24 cellular contexts compared by ENCODE assay signal in genomic region chr16:15461376-15461775, GRCh38. TPM values are rescaled to one million over a fixed set of nuclear protein-coding genes. Genes with fewer than 3 reads are reported as not detected.
DNase-seq lines count a peak whose midpoint lies in the region; ATAC-seq and TF ChIP-seq lines count a peak whose summit lies in the region.
"Had no signal": no experiment of that assay in that cellular context is flagged by ENCODE, and none has a peak within 500 bp of the region (broad histone marks: within the 10 kb centered on the region; RNA-seq: fewer than 3 reads in every experiment).

No MANE protein-coding gene starts in this region.

- peak overlapping the region; percentile 93 for H3K27ac ChIP-seq in PC-3 (ENCODE audit: low read length)
- H3K27ac ChIP-seq in brain microvascular endothelial cell, result no peak overlapping the region
- no peak overlapping the region for H3K27ac ChIP-seq in heart left ventricle
- H3K27ac ChIP-seq: SJSA1 had no signal

- H3K4me1 ChIP-seq in PC-3 (ENCODE audit: insufficient read depth, low read length), result peaks cover 27% of the 10 kb centered on the region
- no peaks in the 10 kb centered on the region for H3K4me1 ChIP-seq in heart left ventricle
- H3K4me1 ChIP-seq: BE2C had no signal

- H3K9me3 ChIP-seq in PC-3 (ENCODE audit: low read length) (no peaks in the 10 kb centered on the region), heart left ventricle (peaks cover 0 to 3% (median 0%) of the 10 kb centered on the region in 12 donors)
- H3K9me3 ChIP-seq: BE2C, SJSA1 had no signal

- no peaks in the 10 kb centered on the region for H3F3A ChIP-seq in PC-3 (ENCODE audit: low read length, unreplicated experiment)

- H3K9me2 ChIP-seq in PC-3 (replicated peaks; ENCODE audit: low read length), result no peaks in the 10 kb centered on the region

- H3K27me3 ChIP-seq in PC-3 (ENCODE audit: low read length) (no peaks in the 10 kb centered on the region), brain microvascular endothelial cell (replicated peaks) (no peaks in the 10 kb centered on the region), heart left ventricle (no peaks in the 10 kb centered on the region)
- H3K27me3 ChIP-seq: BE2C, SJSA1 had no signal

- H3K4me3 ChIP-seq in PC-3 (ENCODE audit: low read length) (no peak overlapping the region), brain microvascular endothelial cell (ENCODE audit: low read depth, low read length) (no peak overlapping the region), heart left ventricle (no peak overlapping the region)
- H3K4me3 ChIP-seq: SJSA1 had no signal

- no TSS peak for BruUV-seq in PC-3 (replicated peaks; lab: Mats Ljungman, UMichigan)

- ATAC-seq in PC-3 (peak; percentile 32; the same call in 1 of the 2 replicates), heart left ventricle (no peak), GM21528 (IDR thresholded peaks at IDR 0.05; ENCODE audit: low FRiP score, unreplicated experiment) (no peak)

- 0 out of 2 replicates have a peak overlapping the region, but pooled peaks have one; percentile 15 for H3K9ac ChIP-seq in PC-3 (ENCODE audit: low read length)

- no peaks in the 10 kb centered on the region for H3K79me2 ChIP-seq in PC-3 (ENCODE audit: low read length)

- H2AFZ ChIP-seq in PC-3 (ENCODE audit: low read length), result 0 out of 2 replicates have a peak overlapping the region, but pooled peaks have one; percentile 53

- POLR2A ChIA-PET in PC-3 (lab: Charles Lee; ENCODE audit: unreplicated experiment), result no interaction called here

- CTCF ChIA-PET in PC-3 (lab: Charles Lee), result no interaction called here

- WGBS in heart left ventricle, 4 donors, result 90 to 94% (median 91%) methylated on average over 6 of the region's 6 CpGs

- intact Hi-C loops in PC-3 (cut with micrococcal nuclease) (loop anchor here (2.0 kb wide), 1 partner anchor 21 kb away; no protein-coding TSS in a partner anchor), heart left ventricle (cut with DNase I) (no loop called here)

- no peak for TF ChIP-seq POLR2A in heart left ventricle (IDR thresholded peaks at IDR 0.05)

- H3K36me3 ChIP-seq in PC-3 (ENCODE audit: low read depth, low read length) (no peaks in the 10 kb centered on the region), brain microvascular endothelial cell (replicated peaks) (no peaks in the 10 kb centered on the region), heart left ventricle (no peaks in the 10 kb centered on the region)
- H3K36me3 ChIP-seq: BE2C, SJSA1 had no signal

- peak overlapping the region; percentile 57 for H3K4me2 ChIP-seq in PC-3 (ENCODE audit: low read length)

- no peak for TF ChIP-seq CTCF in PC-3 (conservative IDR thresholded peaks at IDR 0.05; ENCODE audit: low read depth, low read length)
- TF ChIP-seq CTCF in brain microvascular endothelial cell (IDR thresholded peaks at IDR 0.05; ENCODE audit: low read depth, low read length, missing control alignments), result no peak
- TF ChIP-seq CTCF in heart left ventricle (IDR thresholded peaks at IDR 0.05), result no peak

- in situ Hi-C loops in brain microvascular endothelial cell (cut with HindIII; ENCODE audit: low pct_ligation_motif_present, low sequenced_read_pairs), result no loop called here
- in situ Hi-C loops in KBM-7 (cut with MboI; ENCODE audit: low pct_unique_long_range_greater_than_20kb, low sequenced_read_pairs), result no loop called here

- no peaks in the 10 kb centered on the region for H4K20me1 ChIP-seq in PC-3 (ENCODE audit: low read length)

- peak; percentile 51 for DNase-seq in Daoy (ENCODE audit: low read depth)
- DNase-seq in PC-3, result peak; percentile 65
- peak; percentile 45 for DNase-seq in brain microvascular endothelial cell
- DNase-seq in kidney glomerular epithelial cell (lab: John Stamatoyannopoulos, UW), result peak; percentile 17
- DNase-seq in heart left ventricle, result no peak
- DNase-seq in KBM-7, result no peak
- DNase-seq: 8988T; ACHN; BE2C; CD8-positive, alpha-beta memory T cell; DMS 273 treated with DMSO at 0.1 percent for 48 hours; DMS79; GF-D8; HCEC 1CT; NCI-H1105 treated with DMSO at 0.1 percent for 48 hours; NCI-H2029; NCI-H446; NCI-H524 treated with DMSO at 0.1 percent for 48 hours; NCI-H82; NK-92 treated with Interleukin-12 subunit alpha and Interleukin-12 subunit beta, amount 100 ng/mL, for 24 hours; Right ventricle myocardium superior; RPMI8226 had no signal

RNA-seq across cellular contexts. Expression of gene BMERB1, which starts 27.0 kb away (rescaled TPM):
- 56.1 and 64.1 TPM in 2 replicates for total RNA-seq in Daoy (2014; rRNA removed; shearing (Covaris generic))
- total RNA-seq in PC-3 (2014; rRNA removed) (3.8 and 7.1 TPM in 2 replicates), heart left ventricle (100 to 1,000 TPM in 2 of 9 donors, 10 to 100 TPM in 7; 48.4 to 105 (median 70.5) TPM)
- 10 to 100 TPM; 20.8 to 74.9 TPM for polyA plus RNA-seq in heart left ventricle

Comparison
In these comparisons a context has a peak if more than half of its experiments do, and no peak if none do; other contexts are left out.
1. DNase-seq: peak in Daoy (single experiment), PC-3 (single experiment), brain microvascular endothelial cell (single experiment) and kidney glomerular epithelial cell (single experiment); none in heart left ventricle (0 of 5) and KBM-7 (single experiment).